In the genomic region with DNA sequence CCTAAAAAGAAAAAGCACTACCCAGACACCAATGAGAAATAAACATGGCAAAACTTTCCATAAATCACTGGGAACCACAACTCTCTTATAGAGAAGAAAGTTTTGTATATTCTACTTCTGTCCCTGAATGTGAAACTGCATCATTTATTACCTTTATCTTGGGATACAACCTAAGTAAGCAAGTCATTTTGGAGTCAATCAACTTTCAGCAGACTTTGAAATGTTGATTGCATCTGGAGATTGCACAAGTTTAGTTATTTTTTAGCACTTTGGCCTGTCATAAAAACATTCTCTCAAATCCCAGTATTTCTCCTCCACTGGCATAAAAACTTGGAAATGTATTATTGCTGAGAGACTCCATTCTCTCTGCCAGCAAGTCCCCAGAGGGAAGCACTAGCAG, we compare ENCODE assay signal across 18 cellular contexts.
DNase-seq lines count a peak whose midpoint lies in the region; ATAC-seq, FAIRE-seq and TF ChIP-seq lines count a peak whose summit lies in the region.
"Had no signal": no experiment of that assay in that cellular context is flagged by ENCODE, and none has a peak within 500 bp of the region (broad histone marks: within the 10 kb centered on the region; RNA-seq: fewer than 3 reads in every experiment).

No MANE protein-coding gene starts in this region.

- peaks cover 13% of the 10 kb centered on the region for H3K4me1 Mint-ChIP-seq in type B pancreatic cell (ENCODE audit: unreplicated experiment)
- H3K4me1 Mint-ChIP-seq: CD14-positive monocyte had no signal

- peaks cover 16% of the 10 kb centered on the region for H3K27me3 Mint-ChIP-seq in type B pancreatic cell

- H3K4me3 ChIP-seq in colonic mucosa (no peak overlapping the region), pancreas (no peak overlapping the region)

- peaks cover 7% of the 10 kb centered on the region for H3K9me3 Mint-ChIP-seq in type B pancreatic cell

- ATAC-seq in left lobe of liver: peak; percentile 37
- ATAC-seq in pancreas: no peak
- no peak for ATAC-seq in HG03095 (IDR thresholded peaks at IDR 0.05; ENCODE audit: unreplicated experiment)
- ATAC-seq: PC-3 had no signal

- no peak overlapping the region for H3K4me3 Mint-ChIP-seq in type B pancreatic cell

- H3K36me3 Mint-ChIP-seq in type B pancreatic cell: no peaks in the 10 kb centered on the region
- H3K36me3 Mint-ChIP-seq: CD14-positive monocyte had no signal

- H3K9ac ChIP-seq in colonic mucosa (ENCODE audit: low read depth in 2 of 2, low read length in 2 of 2): no peak overlapping the region

- no peak for TF ChIP-seq CTCF in colonic mucosa (IDR thresholded peaks at IDR 0.05)
- TF ChIP-seq CTCF in pancreas (IDR thresholded peaks at IDR 0.05): no peak
- TF ChIP-seq CTCF in type B pancreatic cell (conservative IDR thresholded peaks at IDR 0.05): no peak

- peak; percentile 69 for FAIRE-seq in pancreas (lab: Jason Lieb, UNC)
- FAIRE-seq: A204.1, GM19239 had no signal

- H3K27ac ChIP-seq in colonic mucosa (peak overlapping the region; percentile 75), pancreas (no peak overlapping the region)

- H3K27me3 ChIP-seq in colonic mucosa: no peaks in the 10 kb centered on the region
- H3K27me3 ChIP-seq in pancreas: no peaks in the 10 kb centered on the region

- no peak for DNase-seq in colonic mucosa
- no peak for DNase-seq in left lobe of liver (ENCODE audit: low spot score)
- DNase-seq in pancreas: no peak
- DNase-seq in type B pancreatic cell (ENCODE audit: extremely low spot score, unreplicated experiment): no peak
- DNase-seq in iPS-NIHi11 (ENCODE audit: low spot score): no peak
- DNase-seq in activated CD4-positive, CD25-positive, alpha-beta regulatory T cell (lab: John Stamatoyannopoulos, UW): no peak
- DNase-seq: EL, GF-D8, Kasumi-1, NCI-H1694, NCI-H2171 treated with DMSO at 0.1 percent for 48 hours, NCI-H446 treated with DMSO at 0.1 percent for 48 hours, PC-3, Right ventricle myocardium superior had no signal

- H3K9me3 ChIP-seq in colonic mucosa (no peaks in the 10 kb centered on the region), pancreas (no peaks in the 10 kb centered on the region)

- peaks cover 15% of the 10 kb centered on the region for H3K4me1 ChIP-seq in colonic mucosa
- no peaks in the 10 kb centered on the region for H3K4me1 ChIP-seq in pancreas

- intact Hi-C loops in colonic mucosa (cut with DNase I) (no loop called here), pancreas (cut with DNase I) (no loop called here)

- H3K36me3 ChIP-seq in colonic mucosa (no peaks in the 10 kb centered on the region), pancreas (no peaks in the 10 kb centered on the region)

- peak overlapping the region; percentile 39 for H3K27ac Mint-ChIP-seq in type B pancreatic cell
- H3K27ac Mint-ChIP-seq: CD14-positive monocyte had no signal
